2 cellular contexts compared by ENCODE assay signal in the genomic region with DNA sequence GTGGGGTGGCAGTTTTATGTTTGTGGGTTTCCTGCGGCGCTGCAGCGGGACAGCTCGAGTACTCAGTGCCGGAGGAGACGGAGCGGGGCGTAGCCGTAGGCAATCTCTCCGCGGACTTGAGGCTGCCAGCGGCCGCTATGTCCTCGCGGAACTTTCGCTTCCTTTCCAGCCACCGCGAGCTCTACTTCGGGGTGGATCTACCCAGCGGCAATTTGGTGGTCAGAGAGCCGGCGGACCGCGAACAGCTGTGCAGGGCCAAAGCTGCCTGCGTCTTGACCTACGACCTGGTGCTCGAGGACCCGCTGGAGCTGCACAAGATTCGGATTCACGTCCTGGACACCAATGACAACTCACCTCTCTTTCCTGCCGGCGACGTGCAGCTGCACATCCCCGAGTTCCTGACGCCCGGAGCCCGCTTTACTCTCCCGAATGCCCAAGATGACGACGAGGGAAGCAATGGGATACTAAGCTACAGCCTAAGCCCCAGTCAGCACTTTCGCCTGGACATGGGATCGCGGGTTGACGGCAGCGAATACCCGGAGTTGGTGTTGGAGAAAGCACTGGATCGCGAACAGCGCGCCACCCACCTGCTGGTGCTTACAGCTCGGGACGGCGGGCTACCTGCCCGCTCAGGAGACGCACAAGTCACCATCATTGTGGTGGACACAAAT.
TF ChIP-seq lines count a peak whose summit lies in the region.

No MANE protein-coding gene starts in this region.

TF ChIP-seq in liver, 16 proteins besides CTCF, POLR2A, EP300 and RAD21:
- TF ChIP-seq, protein P1, sequence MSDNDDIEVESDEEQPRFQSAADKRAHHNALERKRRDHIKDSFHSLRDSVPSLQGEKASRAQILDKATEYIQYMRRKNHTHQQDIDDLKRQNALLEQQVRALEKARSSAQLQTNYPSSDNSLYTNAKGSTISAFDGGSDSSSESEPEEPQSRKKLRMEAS (IDR thresholded peaks at IDR 0.05), result no peak
- no peak for TF ChIP-seq JUND (IDR thresholded peaks at IDR 0.05)
- TF ChIP-seq FOXA2 (IDR thresholded peaks at IDR 0.05), result no peak
- TF ChIP-seq SP1 (IDR thresholded peaks at IDR 0.05), result no peak
- TF ChIP-seq HNF4G (IDR thresholded peaks at IDR 0.05), result no peak
- no peak for TF ChIP-seq TAF1 (conservative IDR thresholded peaks at IDR 0.05)
- TF ChIP-seq FOXA1 (IDR thresholded peaks at IDR 0.05), result no peak
- TF ChIP-seq, protein P2, sequence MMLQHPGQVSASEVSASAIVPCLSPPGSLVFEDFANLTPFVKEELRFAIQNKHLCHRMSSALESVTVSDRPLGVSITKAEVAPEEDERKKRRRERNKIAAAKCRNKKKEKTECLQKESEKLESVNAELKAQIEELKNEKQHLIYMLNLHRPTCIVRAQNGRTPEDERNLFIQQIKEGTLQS (IDR thresholded peaks at IDR 0.05), result no peak
- no peak for TF ChIP-seq RXRA (IDR thresholded peaks at IDR 0.05)
- TF ChIP-seq, protein P3, sequence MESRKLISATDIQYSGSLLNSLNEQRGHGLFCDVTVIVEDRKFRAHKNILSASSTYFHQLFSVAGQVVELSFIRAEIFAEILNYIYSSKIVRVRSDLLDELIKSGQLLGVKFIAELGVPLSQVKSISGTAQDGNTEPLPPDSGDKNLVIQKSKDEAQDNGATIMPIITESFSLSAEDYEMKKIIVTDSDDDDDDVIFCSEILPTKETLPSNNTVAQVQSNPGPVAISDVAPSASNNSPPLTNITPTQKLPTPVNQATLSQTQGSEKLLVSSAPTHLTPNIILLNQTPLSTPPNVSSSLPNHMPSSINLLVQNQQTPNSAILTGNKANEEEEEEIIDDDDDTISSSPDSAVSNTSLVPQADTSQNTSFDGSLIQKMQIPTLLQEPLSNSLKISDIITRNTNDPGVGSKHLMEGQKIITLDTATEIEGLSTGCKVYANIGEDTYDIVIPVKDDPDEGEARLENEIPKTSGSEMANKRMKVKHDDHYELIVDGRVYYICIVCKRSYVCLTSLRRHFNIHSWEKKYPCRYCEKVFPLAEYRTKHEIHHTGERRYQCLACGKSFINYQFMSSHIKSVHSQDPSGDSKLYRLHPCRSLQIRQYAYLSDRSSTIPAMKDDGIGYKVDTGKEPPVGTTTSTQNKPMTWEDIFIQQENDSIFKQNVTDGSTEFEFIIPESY (IDR thresholded peaks at IDR 0.05), result no peak
- TF ChIP-seq, protein P4, sequence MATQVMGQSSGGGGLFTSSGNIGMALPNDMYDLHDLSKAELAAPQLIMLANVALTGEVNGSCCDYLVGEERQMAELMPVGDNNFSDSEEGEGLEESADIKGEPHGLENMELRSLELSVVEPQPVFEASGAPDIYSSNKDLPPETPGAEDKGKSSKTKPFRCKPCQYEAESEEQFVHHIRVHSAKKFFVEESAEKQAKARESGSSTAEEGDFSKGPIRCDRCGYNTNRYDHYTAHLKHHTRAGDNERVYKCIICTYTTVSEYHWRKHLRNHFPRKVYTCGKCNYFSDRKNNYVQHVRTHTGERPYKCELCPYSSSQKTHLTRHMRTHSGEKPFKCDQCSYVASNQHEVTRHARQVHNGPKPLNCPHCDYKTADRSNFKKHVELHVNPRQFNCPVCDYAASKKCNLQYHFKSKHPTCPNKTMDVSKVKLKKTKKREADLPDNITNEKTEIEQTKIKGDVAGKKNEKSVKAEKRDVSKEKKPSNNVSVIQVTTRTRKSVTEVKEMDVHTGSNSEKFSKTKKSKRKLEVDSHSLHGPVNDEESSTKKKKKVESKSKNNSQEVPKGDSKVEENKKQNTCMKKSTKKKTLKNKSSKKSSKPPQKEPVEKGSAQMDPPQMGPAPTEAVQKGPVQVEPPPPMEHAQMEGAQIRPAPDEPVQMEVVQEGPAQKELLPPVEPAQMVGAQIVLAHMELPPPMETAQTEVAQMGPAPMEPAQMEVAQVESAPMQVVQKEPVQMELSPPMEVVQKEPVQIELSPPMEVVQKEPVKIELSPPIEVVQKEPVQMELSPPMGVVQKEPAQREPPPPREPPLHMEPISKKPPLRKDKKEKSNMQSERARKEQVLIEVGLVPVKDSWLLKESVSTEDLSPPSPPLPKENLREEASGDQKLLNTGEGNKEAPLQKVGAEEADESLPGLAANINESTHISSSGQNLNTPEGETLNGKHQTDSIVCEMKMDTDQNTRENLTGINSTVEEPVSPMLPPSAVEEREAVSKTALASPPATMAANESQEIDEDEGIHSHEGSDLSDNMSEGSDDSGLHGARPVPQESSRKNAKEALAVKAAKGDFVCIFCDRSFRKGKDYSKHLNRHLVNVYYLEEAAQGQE (IDR thresholded peaks at IDR 0.05), result no peak

TF ChIP-seq in HepG2, 621 proteins besides CTCF, POLR2A, EP300 and RAD21:
- TF ChIP-seq IRX3 (CRISPR knock-in tag; IDR thresholded peaks at IDR 0.05; ENCODE audit: borderline replicate concordance, low read depth), result no peak
- TF ChIP-seq, protein P5, sequence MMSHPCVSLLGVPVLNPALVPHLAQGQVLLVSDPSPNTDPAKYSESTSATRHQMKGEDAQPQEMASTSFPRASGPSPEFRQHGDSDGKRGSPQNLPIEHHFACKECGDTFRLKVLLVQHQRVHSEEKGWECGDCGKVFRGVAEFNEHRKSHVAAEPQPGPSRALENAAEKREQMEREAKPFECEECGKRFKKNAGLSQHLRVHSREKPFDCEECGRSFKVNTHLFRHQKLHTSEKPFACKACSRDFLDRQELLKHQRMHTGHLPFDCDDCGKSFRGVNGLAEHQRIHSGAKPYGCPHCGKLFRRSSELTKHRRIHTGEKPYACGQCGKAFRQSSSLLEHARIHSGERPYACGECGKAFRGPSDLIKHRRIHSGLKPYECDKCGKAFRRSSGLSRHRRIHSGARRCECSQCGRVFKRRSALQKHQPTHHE (CRISPR knock-in tag; IDR thresholded peaks at IDR 0.05; ENCODE audit: borderline replicate concordance), result no peak
